Comparison of ENCODE assay signal across 20 cellular contexts in the genomic region with DNA sequence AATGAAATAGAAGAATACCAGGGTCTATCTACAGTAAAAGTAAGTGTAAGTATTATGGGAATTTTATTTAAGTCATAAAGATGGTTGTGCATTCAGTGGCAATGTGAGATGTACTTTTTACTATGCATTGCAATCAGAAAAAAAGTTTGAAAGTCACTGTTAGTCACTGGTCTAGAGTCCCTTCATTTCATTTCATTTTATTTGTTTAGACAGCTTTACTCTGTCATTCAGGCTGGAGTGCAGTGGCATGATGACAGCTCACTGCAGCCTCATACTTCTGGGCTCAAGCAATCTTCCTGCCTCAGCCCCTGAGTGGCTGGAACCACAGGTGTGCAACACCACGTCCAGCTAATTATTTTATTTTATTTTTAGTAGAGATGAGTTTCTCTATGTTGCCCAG. TPM values are rescaled to one million over a fixed set of nuclear protein-coding genes. Genes with fewer than 3 reads are reported as not detected.
DNase-seq lines count a peak whose midpoint lies in the region; ATAC-seq and TF ChIP-seq lines count a peak whose summit lies in the region.
"Had no signal": no experiment of that assay in that cellular context is flagged by ENCODE, and none has a peak within 500 bp of the region (broad histone marks: within the 10 kb centered on the region; RNA-seq: fewer than 3 reads in every experiment).

No MANE protein-coding gene starts in this region.

- no peaks in the 10 kb centered on the region for H4K20me1 ChIP-seq in PC-3 (ENCODE audit: low read length)
- H4K20me1 ChIP-seq: BLaER1 had no signal

- in situ Hi-C loops in brain microvascular endothelial cell (cut with HindIII; ENCODE audit: low pct_ligation_motif_present, low sequenced_read_pairs): no loop called here

- CTCF ChIA-PET in PC-3 (lab: Charles Lee): interaction anchor here (0.6 kb wide), 1 partner anchor 33 kb away, joined by 3 read pairs; no protein-coding TSS in a partner anchor

- H2AFZ ChIP-seq in PC-3 (ENCODE audit: low read length): no peak overlapping the region

- DNase-seq in EH (ENCODE audit: low read depth) (peak; percentile 6), PC-3 (peak; percentile 54), epithelial cell of esophagus (ENCODE audit: low read depth) (peak; percentile 7), brain microvascular endothelial cell (no peak)
- DNase-seq: 8988T; ACHN; BE2C; C1 segment of cervical spinal cord; CD4-positive, alpha-beta memory T cell; CD4-positive, CD25-positive, alpha-beta regulatory T cell; CD8-positive, alpha-beta memory T cell; COR-L47; DMS 273 treated with DMSO at 0.1 percent for 48 hours; DMS153; DMS53; DMS79; DND-41; GF-D8 had no signal

- H3K79me2 ChIP-seq in PC-3 (ENCODE audit: low read length): no peaks in the 10 kb centered on the region

- no peaks in the 10 kb centered on the region for H3K9me2 ChIP-seq in PC-3 (replicated peaks; ENCODE audit: low read length)

- H3K4me1 ChIP-seq in PC-3 (ENCODE audit: insufficient read depth, low read length): peaks cover 8% of the 10 kb centered on the region

- H3F3A ChIP-seq in PC-3 (ENCODE audit: low read length, unreplicated experiment): no peaks in the 10 kb centered on the region

- peak; percentile 83 for ATAC-seq in PC-3
- ATAC-seq in GM19328 (IDR thresholded peaks at IDR 0.05; ENCODE audit: unreplicated experiment): no peak

- no peak overlapping the region for H3K9ac ChIP-seq in PC-3 (ENCODE audit: low read length)
- H3K9ac ChIP-seq: BLaER1 had no signal

- H3K4me2 ChIP-seq in PC-3 (ENCODE audit: low read length): no peak overlapping the region
- H3K4me2 ChIP-seq: BLaER1 had no signal

- H3K36me3 ChIP-seq in PC-3 (ENCODE audit: low read depth, low read length) (no peaks in the 10 kb centered on the region), brain microvascular endothelial cell (replicated peaks) (no peaks in the 10 kb centered on the region)
- H3K36me3 ChIP-seq: BE2C had no signal

- no TSS peak for BruUV-seq in PC-3 (replicated peaks; lab: Mats Ljungman, UMichigan)

- no peaks in the 10 kb centered on the region for H3K9me3 ChIP-seq in PC-3 (ENCODE audit: low read length)
- H3K9me3 ChIP-seq: BE2C, BLaER1 had no signal

- H3K27me3 ChIP-seq in PC-3 (ENCODE audit: low read length) (no peaks in the 10 kb centered on the region), brain microvascular endothelial cell (replicated peaks) (no peaks in the 10 kb centered on the region)
- H3K27me3 ChIP-seq: BE2C, BLaER1 had no signal

- intact Hi-C loops in PC-3 (cut with micrococcal nuclease): no loop called here

- TF ChIP-seq CTCF in PC-3 (conservative IDR thresholded peaks at IDR 0.05; ENCODE audit: low read depth, low read length) (no peak), epithelial cell of esophagus (IDR thresholded peaks at IDR 0.05; ENCODE audit: insufficient read depth, low read depth, low read length, missing control alignments) (no peak), brain microvascular endothelial cell (IDR thresholded peaks at IDR 0.05; ENCODE audit: low read depth, low read length, missing control alignments) (no peak)

- H3K27ac ChIP-seq in PC-3 (ENCODE audit: low read length): peak overlapping the region; percentile 18; the same call in 1 of the 2 replicates
- H3K27ac ChIP-seq in brain microvascular endothelial cell: no peak overlapping the region
- H3K27ac ChIP-seq: BLaER1 had no signal

- POLR2A ChIA-PET in PC-3 (lab: Charles Lee; ENCODE audit: unreplicated experiment): interaction anchor here (0.6 kb wide), 1 partner anchor 20 kb away, joined by 5 read pairs; no protein-coding TSS in a partner anchor

- no peak overlapping the region for H3K4me3 ChIP-seq in PC-3 (ENCODE audit: low read length)
- H3K4me3 ChIP-seq in epithelial cell of esophagus (ENCODE audit: low read length): no peak overlapping the region
- H3K4me3 ChIP-seq in brain microvascular endothelial cell (ENCODE audit: low read depth, low read length): no peak overlapping the region
- H3K4me3 ChIP-seq: BLaER1 had no signal

RNA-seq across cellular contexts. Expression of a gene that starts 42.6 kb away (rescaled TPM):
- total RNA-seq in PC-3 (2014; rRNA removed): 10.2 and 15.5 TPM in 2 replicates

RNA-seq across cellular contexts. Expression of a gene that starts 46.4 kb away (rescaled TPM):
- 23.7 and 41.3 TPM in 2 replicates for total RNA-seq in PC-3 (2014; rRNA removed)
